ENCODE assay signal across 8 cellular contexts in genomic region chr15:92898988-92899909, GRCh38. TPM values are rescaled to one million over a fixed set of nuclear protein-coding genes. Genes with fewer than 3 reads are reported as not detected.
A peak's percentile ranks its signal among the peaks of the same experiment; 100 is the strongest.
DNase-seq lines count a peak whose midpoint lies in the region; ATAC-seq, FAIRE-seq and TF ChIP-seq lines count a peak whose summit lies in the region.

No MANE protein-coding gene starts in this region.

- CTCF ChIA-PET in K562 (lab: Yijun Ruan, JAX; ENCODE audit: low intra/inter-chr PET ratio), result no interaction called here

- H3K9me1 ChIP-seq in K562 (ENCODE audit: control insufficient read depth, insufficient read depth, low read length), result no peaks in the 10 kb centered on the region

- H3K27me3 Mint-ChIP-seq in naive thymus-derived CD8-positive, alpha-beta T cell, result no peaks in the 10 kb centered on the region

- ATAC-seq in DND-41 (ENCODE audit: insufficient read depth, low read depth) (no peak), K562 (no peak), GM21723 (IDR thresholded peaks at IDR 0.05; ENCODE audit: unreplicated experiment) (no peak), HG03045 (IDR thresholded peaks at IDR 0.05; ENCODE audit: unreplicated experiment) (no peak)
- ATAC-seq in naive thymus-derived CD8-positive, alpha-beta T cell, result no peak

- peak overlapping the region; percentile 72 to 100 (median 99) for H3K27ac Mint-ChIP-seq in naive thymus-derived CD8-positive, alpha-beta T cell

- no peak for TF ChIP-seq EP300 in K562 (IDR thresholded peaks at IDR 0.05; ENCODE audit: low read length)

- H3K9me3 Mint-ChIP-seq in naive thymus-derived CD8-positive, alpha-beta T cell, result peaks cover 0 to 12% (median 3%) of the 10 kb centered on the region in 9 donors

- 70% methylated on average over 6 of the region's 6 CpGs for WGBS in K562 (ENCODE audit: insufficient coverage, low coverage, missing lambda C conversion rate)

- H3K36me3 ChIP-seq in DND-41 (ENCODE audit: insufficient read depth, low read length) (peaks cover 50% of the 10 kb centered on the region), MM.1S (replicated peaks; ENCODE audit: insufficient read depth, low read length) (peaks cover 5% of the 10 kb centered on the region), K562 (ENCODE audit: control insufficient read depth, insufficient read depth, low read length) (peaks cover 78% of the 10 kb centered on the region)

- no peak; a peak in 1 of 4 replicates for TF ChIP-seq RAD21 in K562 (CRISPR knock-in tag; conservative IDR thresholded peaks at IDR 0.05 in 1 of 2, IDR thresholded peaks at IDR 0.05 in 1 of 2)

- BruUV-seq in K562 (replicated peaks; lab: Mats Ljungman, UMichigan), result no TSS peak

- H3K9me2 ChIP-seq in MM.1S (replicated peaks; ENCODE audit: insufficient read depth, low read length), result no peaks in the 10 kb centered on the region

- no peaks in the 10 kb centered on the region for H3K27me3 ChIP-seq in DND-41 (ENCODE audit: insufficient read depth, low read length, poor library complexity)
- no peaks in the 10 kb centered on the region for H3K27me3 ChIP-seq in MM.1S (replicated peaks; ENCODE audit: insufficient read depth, low read length)
- no peaks in the 10 kb centered on the region for H3K27me3 ChIP-seq in K562 (ENCODE audit: control insufficient read depth in 2 of 2, insufficient read depth in 2 of 2, low read length in 2 of 2)

- peak; percentile 33 for DNase-seq in DND-41
- peak; percentile 38 for DNase-seq in MM.1S
- peak in 1 of 4 experiments; percentile 67 for DNase-seq in K562 (ENCODE audit: extremely low read depth in 1 of 4, low spot score in 3 of 4)
- no peak for DNase-seq in naive thymus-derived CD8-positive, alpha-beta T cell
- DNase-seq in central memory CD4-positive, alpha-beta T cell, result no peak
- DNase-seq in LoVo (ENCODE audit: low spot score), result no peak

- TF ChIP-seq CTCF in DND-41 (IDR thresholded peaks at IDR 0.05; ENCODE audit: borderline replicate concordance, extremely low read depth, low read length, poor library complexity, severe bottlenecking), result peak; percentile 59
- TF ChIP-seq CTCF in MM.1S (IDR thresholded peaks at IDR 0.05; ENCODE audit: low read length), result peak; percentile 40
- TF ChIP-seq CTCF in K562 (IDR thresholded peaks at IDR 0.05 in 2 of 3, conservative IDR thresholded peaks at IDR 0.05 in 1 of 3; ENCODE audit: insufficient read depth in 2 of 3, low read depth in 1 of 3, low read length in 3 of 3), result peak; percentile 34 to 75 (median 62); a peak in 5 of 6 replicates

- H3K9me3 ChIP-seq in DND-41 (ENCODE audit: insufficient read depth, low read length, severe bottlenecking), result no peaks in the 10 kb centered on the region
- no peaks in the 10 kb centered on the region for H3K9me3 ChIP-seq in MM.1S (replicated peaks; ENCODE audit: insufficient read depth, low read length)
- H3K9me3 ChIP-seq in K562 (replicated peaks; ENCODE audit: control insufficient read depth, insufficient read depth, low read depth, low read length), result no peaks in the 10 kb centered on the region

- peak; percentile 67 for TF ChIP-seq POLR2A in K562 (conservative IDR thresholded peaks at IDR 0.05)

- H4K20me1 ChIP-seq in DND-41 (ENCODE audit: insufficient read depth, low read length), result peaks cover 2% of the 10 kb centered on the region; the same call in 1 of the 2 replicates
- H4K20me1 ChIP-seq in MM.1S (ENCODE audit: insufficient read depth, low read length), result no peaks in the 10 kb centered on the region
- H4K20me1 ChIP-seq in K562 (replicated peaks; ENCODE audit: control insufficient read depth, insufficient read depth, low read length), result no peaks in the 10 kb centered on the region; the same call in 1 of the 2 replicates

- H3K27ac ChIP-seq in DND-41 (ENCODE audit: low read length), result peak overlapping the region; percentile 99
- peak overlapping the region; percentile 97; the same call in 1 of the 2 replicates for H3K27ac ChIP-seq in MM.1S (ENCODE audit: low read length)
- H3K27ac ChIP-seq in K562 (ENCODE audit: extremely low read depth, low read depth, low read length), result peak overlapping the region; percentile 99; the same call in 1 of the 3 replicates

- H2AFZ ChIP-seq in DND-41 (ENCODE audit: low read depth, low read length) (no peak overlapping the region), MM.1S (ENCODE audit: low read length) (no peak overlapping the region), K562 (ENCODE audit: low read depth, low read length) (no peak overlapping the region)

- peak overlapping the region; percentile 34 to 99 (median 68) for H3K4me3 Mint-ChIP-seq in naive thymus-derived CD8-positive, alpha-beta T cell

- H3K4me1 Mint-ChIP-seq in naive thymus-derived CD8-positive, alpha-beta T cell, result peaks cover 23 to 68% (median 56%) of the 10 kb centered on the region in 4 donors

- POLR2A ChIA-PET in K562 (lab: Yijun Ruan, JAX), result interaction anchor here (0.5 to 8.9 kb wide), 21 partner anchors 7 to 367 kb away, joined by 3 to 109 read pairs (median 5); no protein-coding TSS in a partner anchor
- POLR2A ChIA-PET in naive thymus-derived CD8-positive, alpha-beta T cell (lab: Charles Lee), result interaction anchor here (0.5 to 11.6 kb wide), 20 partner anchors 10 to 119 kb away, joined by 3 to 659 read pairs (median 12); no protein-coding TSS in a partner anchor

- H3K36me3 Mint-ChIP-seq in naive thymus-derived CD8-positive, alpha-beta T cell, result peaks cover 19 to 77% (median 48%) of the 10 kb centered on the region in 3 donors

- H3K4me3 ChIP-seq in DND-41 (ENCODE audit: low read depth in 1 of 2, low read length in 2 of 2) (peak overlapping the region in 1 of 2 experiments; percentile 19; a peak in 2 of 4 replicates), MM.1S (ENCODE audit: low read length) (peak overlapping the region; percentile 18; the same call in 1 of the 2 replicates), K562 (peak overlapping the region; percentile 76; the same call in 1 of the 2 replicates)

- in situ Hi-C loops in K562 (cut with MboI), result no loop called here

- peaks cover 68% of the 10 kb centered on the region for H3F3A ChIP-seq in MM.1S (ENCODE audit: insufficient read depth, low read length)

- H3K4me2 ChIP-seq in DND-41 (ENCODE audit: insufficient read depth, low read length) (peak overlapping the region; percentile 80), MM.1S (ENCODE audit: low read depth, low read length) (peak overlapping the region; percentile 48; the same call in 1 of the 2 replicates), K562 (ENCODE audit: insufficient read depth, low read length) (no peak overlapping the region; the same call in 1 of the 2 replicates)

- H3K4me1 ChIP-seq in DND-41 (ENCODE audit: insufficient read depth, low read length), result peaks cover 54% of the 10 kb centered on the region
- H3K4me1 ChIP-seq in MM.1S (ENCODE audit: low read length), result peaks cover 18% of the 10 kb centered on the region; the same call in 1 of the 2 replicates
- no peaks in the 10 kb centered on the region for H3K4me1 ChIP-seq in K562 (replicated peaks in 1 of 2; ENCODE audit: control insufficient read depth in 2 of 2, insufficient read depth in 2 of 2, low read length in 2 of 2)

- H3K9ac ChIP-seq in DND-41 (ENCODE audit: low read depth, low read length) (peak overlapping the region; percentile 93), MM.1S (ENCODE audit: low read length) (no peak overlapping the region; the same call in 1 of the 2 replicates), K562 (ENCODE audit: insufficient read depth in 1 of 2, low read depth in 2 of 2, low read length in 2 of 2) (0 out of 4 replicates have a peak overlapping the region, but pooled peaks of 1 of the 2 experiments have one; percentile 98)

- H3K79me2 ChIP-seq in DND-41 (ENCODE audit: insufficient read depth, low read length), result peaks cover 96% of the 10 kb centered on the region
- peaks cover 98% of the 10 kb centered on the region for H3K79me2 ChIP-seq in MM.1S (ENCODE audit: low read length)
- H3K79me2 ChIP-seq in K562 (ENCODE audit: control insufficient read depth, insufficient read depth, low read length), result peaks cover 99% of the 10 kb centered on the region

- peak; percentile 67 for FAIRE-seq in K562 (lab: Jason Lieb, UNC)

- intact Hi-C loops in K562 (cut with micrococcal nuclease), result no loop called here

TF ChIP-seq in K562, 482 proteins besides CTCF, POLR2A, EP300 and RAD21 (continues in another document):
- TF ChIP-seq FOXK2 (conservative IDR thresholded peaks at IDR 0.05 in 1 of 2, IDR thresholded peaks at IDR 0.05 in 1 of 2; ENCODE audit: low read depth in 2 of 2) (0 out of 4 replicates have a peak, but pooled peaks of 1 of the 2 experiments have one; percentile 8), PPARD (CRISPR knock-in tag; IDR thresholded peaks at IDR 0.05) (no peak), EHMT2 (IDR thresholded peaks at IDR 0.05) (no peak)

RNA-seq across cellular contexts. Expression of gene CHD2, which starts 0.9 kb away (rescaled TPM):
- 221 and 585 TPM in 2 replicates for total RNA-seq in K562 (2011; cell fraction: chromatin; rRNA removed; ENCODE audit: low replicate concordance)
- total RNA-seq in K562 (2011; cell fraction: nucleolus; rRNA removed), result 101 and 147 TPM in 2 replicates
- total RNA-seq in K562 (2011; cell fraction: nucleoplasm; rRNA removed), result 282 and 390 TPM in 2 replicates
- 38.9 and 47.3 TPM in 2 replicates for total RNA-seq in K562 (2014; rRNA removed)
- 59.0 and 66.0 TPM in 2 replicates for total RNA-seq in K562 (2014; rRNA removed; fragmentation: Illumina TruSeq; extraction: Trizol)
- total RNA-seq in K562 (2015; rRNA removed; fragmentation: Illumina TruSeq; extraction: Trizol), result 45.5 and 49.7 TPM in 2 replicates
- total RNA-seq in K562 (2021), result 57.8 and 61.9 TPM in 2 replicates
- 56.2 and 63.4 TPM in 2 replicates for polyA plus RNA-seq in K562 (2011; rRNA removed)
- 32.8 and 58.4 TPM in 2 replicates for polyA plus RNA-seq in K562 (2011; cell fraction: cytosol; rRNA removed)
- 192 and 194 TPM in 2 replicates for polyA plus RNA-seq in K562 (2011; cell fraction: nucleus; rRNA removed)
- polyA plus RNA-seq in K562 (2012), result 33.7 and 57.7 TPM in 2 replicates
- 57.6 and 70.8 TPM in 2 replicates for polyA plus RNA-seq in K562 (2014; fragmentation: Illumina TruSeq; extraction: Trizol)
- 10 to 100 TPM; 50.0 to 53.6 TPM for polyA plus RNA-seq in K562 (2014; fragmentation: Nextera tagmentation; extraction: Ambion mirVana)
- 55.3 and 61.3 TPM in 2 replicates for polyA plus RNA-seq in K562 (2014; rRNA removed)
- 167 and 232 TPM in 2 replicates for polyA minus RNA-seq in K562 (2011; rRNA and poly(A)+ RNA removed)
- 39.1 and 51.9 TPM in 2 replicates for polyA minus RNA-seq in K562 (2011; cell fraction: cytosol; rRNA and poly(A)+ RNA removed)
- 209 and 435 TPM in 2 replicates for polyA minus RNA-seq in K562 (2011; cell fraction: nucleus; rRNA and poly(A)+ RNA removed)
- 100 to 1,000 TPM; 415 to 427 TPM for total RNA-seq in naive thymus-derived CD8-positive, alpha-beta T cell
- 100 to 1,000 TPM in 1 of 3 donors, 10 to 100 TPM in 2; 53.1 to 101 (median 68.1) TPM for polyA plus RNA-seq in naive thymus-derived CD8-positive, alpha-beta T cell

Comparison
In these comparisons a context has a peak if more than half of its experiments do, and no peak if none do; other contexts are left out.
1. DNase-seq: peak in DND-41 (single experiment) and MM.1S (single experiment); none in naive thymus-derived CD8-positive, alpha-beta T cell (0 of 10), central memory CD4-positive, alpha-beta T cell (single experiment) and LoVo (single experiment).
2. Peak in every context shown above with its lines, with median percentiles within 50 percentile points of each other: H3K27ac ChIP-seq and CTCF ChIP-seq.